ENCODE assay signal across 23 cellular contexts in the genomic region with DNA sequence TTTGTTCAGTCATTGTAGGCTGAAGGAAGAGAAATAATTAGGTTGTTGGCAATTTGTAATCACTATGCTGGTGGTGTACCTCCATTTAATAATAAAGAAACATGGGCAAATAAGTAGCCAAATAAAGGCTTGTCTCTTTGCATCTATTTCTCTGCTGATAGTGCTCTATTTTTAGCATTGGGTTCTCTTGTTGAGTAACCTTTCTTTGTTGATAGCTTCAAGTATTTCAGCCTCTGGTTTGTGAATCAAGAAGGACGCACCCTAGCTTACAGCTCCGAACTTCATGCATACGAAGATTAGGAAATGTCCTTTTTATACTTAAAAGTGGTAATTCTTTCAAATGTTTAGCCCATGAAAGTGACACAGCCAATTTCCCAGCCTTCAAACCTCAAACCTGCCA. TPM values are rescaled to one million over a fixed set of nuclear protein-coding genes. Genes with fewer than 3 reads are reported as not detected.
DNase-seq lines count a peak whose midpoint lies in the region; FAIRE-seq and TF ChIP-seq lines count a peak whose summit lies in the region.
"Had no signal": no experiment of that assay in that cellular context is flagged by ENCODE, and none has a peak within 500 bp of the region (broad histone marks: within the 10 kb centered on the region; RNA-seq: fewer than 3 reads in every experiment).

No MANE protein-coding gene starts in this region.

- DNase-seq in MV-4-11 (lab: John Stamatoyannopoulos, UW) (peak; percentile 58), epithelial cell of prostate (ENCODE audit: low read depth, low spot score) (no peak), neural progenitor cell (ENCODE audit: low spot score) (no peak), NCI-H524 treated with DMSO at 0.1 percent for 48 hours (lab: John Stamatoyannopoulos, UW) (no peak), kidney (no peak)
- no peak for DNase-seq in activated naive CD8-positive, alpha-beta T cell treated with anti-CD3 and anti-CD28 coated beads for 36 hours
- no peak for DNase-seq in stimulated activated naive CD4-positive, alpha-beta T cell treated with Interleukin-2 at 50 U/mL for 16 hours (lab: John Stamatoyannopoulos, UW)
- DNase-seq: activated CD4-positive, alpha-beta memory T cell treated with anti-CD3 and anti-CD28 coated beads for 36 hours; activated naive CD4-positive, alpha-beta T cell treated with anti-CD3 and anti-CD28 coated beads, Interleukin-2, amount 50 U/mL, for 16 hours; activated T-cell treated with anti-CD3 and anti-CD28 coated beads, Interleukin-2, amount 50 U/mL, for 24 hours; gastrocnemius medialis; NCI-H146; NCI-H2227 treated with DMSO at 0.1 percent for 48 hours; RPMI8226; stimulated activated CD4-positive, alpha-beta T cell treated with anti-CD3 and anti-CD28 coated beads, Interleukin-4, amount 100 ng/mL, for 1 hour; T-cell; WERI-Rb-1 had no signal

- H3K4me3 Mint-ChIP-seq in neural progenitor cell = peak overlapping the region; percentile 17
- H3K4me3 Mint-ChIP-seq in activated naive CD8-positive, alpha-beta T cell treated with anti-CD3 and anti-CD28 coated beads for 36 hours = no peak overlapping the region
- H3K4me3 Mint-ChIP-seq: activated CD4-positive, alpha-beta memory T cell treated with anti-CD3 and anti-CD28 coated beads for 36 hours; activated T-cell treated with anti-CD3 and anti-CD28 coated beads, Interleukin-2, amount 50 U/mL, for 24 hours; T-cell had no signal

- H3K4me2 ChIP-seq in DOHH2 (ENCODE audit: low read length) (peak overlapping the region; percentile 69), neural progenitor cell (no peak overlapping the region)

- no peak overlapping the region for H3K27ac Mint-ChIP-seq in neural progenitor cell
- no peak overlapping the region for H3K27ac Mint-ChIP-seq in activated naive CD8-positive, alpha-beta T cell treated with anti-CD3 and anti-CD28 coated beads for 36 hours
- H3K27ac Mint-ChIP-seq: activated CD4-positive, alpha-beta memory T cell treated with anti-CD3 and anti-CD28 coated beads for 36 hours; activated T-cell treated with anti-CD3 and anti-CD28 coated beads, Interleukin-2, amount 50 U/mL, for 24 hours; T-cell had no signal

- H3K4me1 ChIP-seq in DOHH2 (ENCODE audit: control insufficient read depth, low read length) = peaks cover 55% of the 10 kb centered on the region
- peaks cover 4% of the 10 kb centered on the region for H3K4me1 ChIP-seq in neural progenitor cell
- H3K4me1 ChIP-seq in kidney (ENCODE audit: control insufficient read depth in 1 of 2, insufficient read depth in 1 of 2, low read depth in 1 of 2, low read length in 2 of 2) = peaks cover 2 to 4% of the 10 kb centered on the region in 2 donors

- H3F3A ChIP-seq in DOHH2 (ENCODE audit: control insufficient read depth, insufficient read depth) (peaks cover 6% of the 10 kb centered on the region; the same call in 1 of the 2 replicates), neural progenitor cell (ENCODE audit: low read depth) (peaks cover 11% of the 10 kb centered on the region)

- H3K9ac ChIP-seq in neural progenitor cell (no peak overlapping the region), kidney (ENCODE audit: low read length in 2 of 2) (no peak overlapping the region)

- no peaks in the 10 kb centered on the region for H3K36me3 Mint-ChIP-seq in neural progenitor cell
- H3K36me3 Mint-ChIP-seq in activated naive CD8-positive, alpha-beta T cell treated with anti-CD3 and anti-CD28 coated beads for 36 hours = no peaks in the 10 kb centered on the region
- H3K36me3 Mint-ChIP-seq: activated CD4-positive, alpha-beta memory T cell treated with anti-CD3 and anti-CD28 coated beads for 36 hours; T-cell had no signal

- H3K36me3 ChIP-seq in DOHH2 (ENCODE audit: control insufficient read depth, low read length) (no peaks in the 10 kb centered on the region), neural progenitor cell (no peaks in the 10 kb centered on the region), kidney (ENCODE audit: control insufficient read depth in 1 of 2, insufficient read depth in 2 of 2, low read length in 2 of 2) (no peaks in the 10 kb centered on the region)
- H3K36me3 ChIP-seq: gastrocnemius medialis, WERI-Rb-1 had no signal

- TF ChIP-seq CTCF in DOHH2 (IDR thresholded peaks at IDR 0.05; ENCODE audit: low read depth, low read length, poor library complexity, severe bottlenecking) (no peak), neural progenitor cell (IDR thresholded peaks at IDR 0.05) (no peak), kidney (IDR thresholded peaks at IDR 0.05; ENCODE audit: borderline replicate concordance, extremely low read depth, insufficient read depth) (no peak)

- no peaks in the 10 kb centered on the region for H3K9me3 Mint-ChIP-seq in neural progenitor cell
- H3K9me3 Mint-ChIP-seq in activated naive CD8-positive, alpha-beta T cell treated with anti-CD3 and anti-CD28 coated beads for 36 hours = no peaks in the 10 kb centered on the region
- H3K9me3 Mint-ChIP-seq: activated CD4-positive, alpha-beta memory T cell treated with anti-CD3 and anti-CD28 coated beads for 36 hours; activated T-cell treated with anti-CD3 and anti-CD28 coated beads, Interleukin-2, amount 50 U/mL, for 24 hours; T-cell had no signal

- intact Hi-C loops in kidney (cut with DNase I) = no loop called here

- H3K27me3 ChIP-seq in DOHH2 (ENCODE audit: control insufficient read depth, low read length) (peaks cover 50% of the 10 kb centered on the region), neural progenitor cell (peaks cover 99% of the 10 kb centered on the region)

- H4K20me1 ChIP-seq in DOHH2 (ENCODE audit: control insufficient read depth, insufficient read depth, low read depth, low read length) = peaks cover 5% of the 10 kb centered on the region; the same call in 1 of the 2 replicates
- peaks cover 9% of the 10 kb centered on the region for H4K20me1 ChIP-seq in neural progenitor cell (ENCODE audit: low read depth)

- H3K27ac ChIP-seq in DOHH2 (ENCODE audit: low read depth, low read length) = no peak overlapping the region
- H3K27ac ChIP-seq in epithelial cell of prostate = peak overlapping the region; percentile 76
- no peak overlapping the region for H3K27ac ChIP-seq in neural progenitor cell
- no peak overlapping the region for H3K27ac ChIP-seq in kidney (ENCODE audit: low read depth in 2 of 2, low read length in 2 of 2)
- H3K27ac ChIP-seq: coronary artery, WERI-Rb-1 had no signal

- H3K9me2 ChIP-seq in DOHH2 (replicated peaks; ENCODE audit: control insufficient read depth, low read length) = no peaks in the 10 kb centered on the region

- peaks cover 47% of the 10 kb centered on the region for H3K27me3 Mint-ChIP-seq in neural progenitor cell (ENCODE audit: insufficient read depth, low read depth)
- H3K27me3 Mint-ChIP-seq in activated naive CD8-positive, alpha-beta T cell treated with anti-CD3 and anti-CD28 coated beads for 36 hours = peaks cover 78% of the 10 kb centered on the region

- H3K4me3 ChIP-seq in DOHH2 (ENCODE audit: low read length) (peak overlapping the region; percentile 26), neural progenitor cell (no peak overlapping the region), kidney (ENCODE audit: low read length in 2 of 2) (no peak overlapping the region)
- H3K4me3 ChIP-seq: coronary artery had no signal

- no peak overlapping the region for H2AFZ ChIP-seq in neural progenitor cell (replicated peaks)

- no peak for FAIRE-seq in kidney (lab: Jason Lieb, UNC)
- FAIRE-seq: astrocyte, endothelial cell of umbilical vein, HTR-8/SVneo had no signal

- H3K79me2 ChIP-seq in DOHH2 (ENCODE audit: control insufficient read depth, low read length) (no peaks in the 10 kb centered on the region), neural progenitor cell (ENCODE audit: low read depth) (no peaks in the 10 kb centered on the region)

- no peaks in the 10 kb centered on the region for H3K9me3 ChIP-seq in DOHH2 (ENCODE audit: control insufficient read depth, insufficient read depth, low read length)
- no peaks in the 10 kb centered on the region for H3K9me3 ChIP-seq in neural progenitor cell (ENCODE audit: low read depth)
- H3K9me3 ChIP-seq in kidney (ENCODE audit: control insufficient read depth in 1 of 2, low read length in 2 of 2) = no peaks in the 10 kb centered on the region
- H3K9me3 ChIP-seq: gastrocnemius medialis had no signal

- H3K4me1 Mint-ChIP-seq in neural progenitor cell = peaks cover 31% of the 10 kb centered on the region
- peaks cover 10% of the 10 kb centered on the region for H3K4me1 Mint-ChIP-seq in activated naive CD8-positive, alpha-beta T cell treated with anti-CD3 and anti-CD28 coated beads for 36 hours

RNA-seq across cellular contexts. Expression of gene PPP1R14C, which starts 2.6 kb away (rescaled TPM):
- 0.06 and 0.26 TPM in 2 replicates for total RNA-seq in neural progenitor cell (ENCODE audit: low replicate concordance)
- total RNA-seq in activated naive CD8-positive, alpha-beta T cell treated with anti-CD3 and anti-CD28 coated beads for 36 hours = under 1 TPM; 0.33 to 0.44 TPM
- 15.8 TPM for total RNA-seq in kidney
- polyA plus RNA-seq in kidney (ENCODE audit: insufficient read depth, low read depth, low replicate concordance) = 6.5 TPM
- total RNA-seq: endothelial cell of umbilical vein, T-cell had no signal
- polyA plus RNA-seq: endothelial cell of umbilical vein, liver had no signal

Comparison
In these comparisons a context has a peak if more than half of its experiments do, and no peak if none do; other contexts are left out.
1. RNA of gene PPP1R14C, which starts 2.6 kb away (total RNA-seq): 15.8 TPM in kidney (single experiment); 0.33 to 0.44 TPM in activated naive CD8-positive, alpha-beta T cell treated with anti-CD3 and anti-CD28 coated beads for 36 hours and 0.06 to 0.26 TPM in neural progenitor cell; every median in the first group is over 10 times any median in the second.